ENCODE assay signal across 8 cellular contexts in genomic region chr16:4373356-4373908, GRCh38. TPM values are rescaled to one million over a fixed set of nuclear protein-coding genes. Genes with fewer than 3 reads are reported as not detected.
DNase-seq lines count a peak whose midpoint lies in the region; ATAC-seq and TF ChIP-seq lines count a peak whose summit lies in the region.

No MANE protein-coding gene starts in this region.

- peak overlapping the region; percentile 100 for H3K4me3 ChIP-seq in GM23248
- peak overlapping the region; percentile 77 to 92 for H3K4me3 ChIP-seq in SK-N-SH (ENCODE audit: low read depth in 2 of 2, low read length in 1 of 2)
- H3K4me3 ChIP-seq in skeletal muscle tissue (ENCODE audit: low read length in 3 of 3), result peak overlapping the region; percentile 55 to 63 (median 60)
- no peak overlapping the region for H3K4me3 ChIP-seq in mucosa of descending colon

- H3K4me1 ChIP-seq in GM23248 (ENCODE audit: insufficient read depth) (peaks cover 59% of the 10 kb centered on the region), SK-N-SH (ENCODE audit: control insufficient read depth in 1 of 2, insufficient read depth in 2 of 2, low read depth in 1 of 2, low read length in 1 of 2) (peaks cover 48 to 82% of the 10 kb centered on the region in 2 experiments), foreskin keratinocyte (peaks cover 19% of the 10 kb centered on the region), skeletal muscle tissue (ENCODE audit: control insufficient read depth in 3 of 3, insufficient read depth in 3 of 3, low read length in 3 of 3) (peaks cover 40 to 65% (median 56%) of the 10 kb centered on the region in 3 donors), mucosa of descending colon (ENCODE audit: low read depth) (peaks cover 9% of the 10 kb centered on the region)

- in situ Hi-C loops in GM23248 (cut with MboI), result no loop called here

- intact Hi-C loops in mucosa of descending colon (cut with DNase I, micrococcal nuclease), result no loop called here

- H3K9me3 ChIP-seq in GM23248 (ENCODE audit: low read depth) (no peaks in the 10 kb centered on the region), SK-N-SH (no peaks in the 10 kb centered on the region), skeletal muscle tissue (ENCODE audit: control insufficient read depth in 3 of 3, low read length in 3 of 3) (no peaks in the 10 kb centered on the region), mucosa of descending colon (no peaks in the 10 kb centered on the region)

- peak; percentile 7 for ATAC-seq in foreskin keratinocyte
- ATAC-seq in HG02981 (IDR thresholded peaks at IDR 0.05; ENCODE audit: unreplicated experiment), result no peak
- no peak for ATAC-seq in GM18870 (IDR thresholded peaks at IDR 0.05; ENCODE audit: unreplicated experiment)
- no peak for ATAC-seq in mucosa of descending colon

- H3K9ac ChIP-seq in GM23248 (peak overlapping the region; percentile 99), SK-N-SH (peak overlapping the region; percentile 64), skeletal muscle tissue (ENCODE audit: low read depth in 1 of 3, low read length in 3 of 3) (peak overlapping the region; percentile 38 to 74 (median 43))

- peak overlapping the region; percentile 100 for H3K27ac ChIP-seq in GM23248
- peak overlapping the region; percentile 83 for H3K27ac ChIP-seq in SK-N-SH (ENCODE audit: low read depth in 2 of 2, low read length in 1 of 2)
- no peak overlapping the region for H3K27ac ChIP-seq in foreskin keratinocyte
- H3K27ac ChIP-seq in skeletal muscle tissue (ENCODE audit: low read depth, low read length), result peak overlapping the region; percentile 78

- TF ChIP-seq EP300 in SK-N-SH (IDR thresholded peaks at IDR 0.05; ENCODE audit: borderline replicate concordance in 1 of 2, low read depth in 1 of 2, low read length in 1 of 2), result no peak

- H3K27me3 ChIP-seq in GM23248 (replicated peaks; ENCODE audit: insufficient read depth), result no peaks in the 10 kb centered on the region
- no peaks in the 10 kb centered on the region for H3K27me3 ChIP-seq in SK-N-SH (ENCODE audit: insufficient read depth)
- no peaks in the 10 kb centered on the region for H3K27me3 ChIP-seq in foreskin keratinocyte
- H3K27me3 ChIP-seq in skeletal muscle tissue (ENCODE audit: control insufficient read depth in 3 of 3, insufficient read depth in 3 of 3, low read length in 3 of 3), result no peaks in the 10 kb centered on the region

- no peak for TF ChIP-seq RAD21 in SK-N-SH (IDR thresholded peaks at IDR 0.05; ENCODE audit: low read length)

- H4K20me1 ChIP-seq in GM23248 (ENCODE audit: insufficient read depth) (no peaks in the 10 kb centered on the region), SK-N-SH (ENCODE audit: insufficient read depth) (peaks cover 40% of the 10 kb centered on the region)

- H3K9me2 ChIP-seq in GM23248 (ENCODE audit: insufficient read depth), result no peaks in the 10 kb centered on the region
- H3K9me2 ChIP-seq in SK-N-SH, result no peaks in the 10 kb centered on the region

- no peak for TF ChIP-seq CTCF in SK-N-SH (IDR thresholded peaks at IDR 0.05)
- TF ChIP-seq CTCF in foreskin keratinocyte (conservative IDR thresholded peaks at IDR 0.05), result no peak
- no peak for TF ChIP-seq CTCF in mucosa of descending colon (IDR thresholded peaks at IDR 0.05)

- H3K79me2 ChIP-seq in GM23248 (ENCODE audit: insufficient read depth) (peaks cover 64% of the 10 kb centered on the region), SK-N-SH (ENCODE audit: insufficient read depth) (peaks cover 61% of the 10 kb centered on the region)

- H3F3A ChIP-seq in GM23248 (ENCODE audit: insufficient read depth) (peaks cover 41% of the 10 kb centered on the region), SK-N-SH (replicated peaks; ENCODE audit: insufficient read depth) (peaks cover 20% of the 10 kb centered on the region)

- 2% methylated on average over 8 to 9 of the region's 9 CpGs for WGBS in GM23248 (ENCODE audit: low coverage in 1 of 2, low lambda C conversion rate in 2 of 2, missing lambda C conversion rate in 2 of 2), 2 experiments
- WGBS in SK-N-SH (ENCODE audit: low lambda C conversion rate), result 0% methylated on average over 5 of the region's 9 CpGs

- POLR2A ChIA-PET in SK-N-SH (lab: Yijun Ruan, JAX), result interaction anchor here (0.6 to 3.4 kb wide), 8 partner anchors 8 to 117 kb away, joined by 3 to 28 read pairs (median 4); no protein-coding TSS in a partner anchor

- H2AFZ ChIP-seq in GM23248 (no peak overlapping the region), SK-N-SH (ENCODE audit: low read depth) (no peak overlapping the region)

- CTCF ChIA-PET in SK-N-SH (lab: Yijun Ruan, JAX), result interaction anchor here (0.9 to 32.1 kb wide), 8 partner anchors 8 to 120 kb away, joined by 4 to 558 read pairs (median 7); no protein-coding TSS in a partner anchor

- H3K4me2 ChIP-seq in GM23248 (ENCODE audit: unreplicated experiment), result peak overlapping the region; percentile 97
- H3K4me2 ChIP-seq in SK-N-SH, result peak overlapping the region; percentile 91

- DNase-seq in GM23248, result peak; percentile 67
- peak; percentile 77 for DNase-seq in SK-N-SH
- peak; percentile 39 to 55 for DNase-seq in foreskin keratinocyte
- no peak for DNase-seq in NCI-H526 treated with DMSO at 0.1 percent for 48 hours (lab: John Stamatoyannopoulos, UW)
- no peak for DNase-seq in mucosa of descending colon

- H3K36me3 ChIP-seq in GM23248 (ENCODE audit: low read depth), result no peaks in the 10 kb centered on the region
- H3K36me3 ChIP-seq in SK-N-SH (replicated peaks in 1 of 2; ENCODE audit: control insufficient read depth in 1 of 2, insufficient read depth in 2 of 2, low read length in 1 of 2), result peaks cover 0 to 4% of the 10 kb centered on the region in 2 experiments
- H3K36me3 ChIP-seq in skeletal muscle tissue (ENCODE audit: control insufficient read depth in 3 of 3, insufficient read depth in 3 of 3, low read length in 3 of 3), result no peaks in the 10 kb centered on the region
- H3K36me3 ChIP-seq in mucosa of descending colon (ENCODE audit: low read depth), result no peaks in the 10 kb centered on the region

TF ChIP-seq in SK-N-SH, 30 proteins besides CTCF, POLR2A, EP300 and RAD21:
- peak; percentile 55 for TF ChIP-seq NFIC (IDR thresholded peaks at IDR 0.05; ENCODE audit: borderline replicate concordance)
- peak; percentile 2; the same call in 1 of the 2 replicates for TF ChIP-seq TCF12 (IDR thresholded peaks at IDR 0.05)
- no peak for TF ChIP-seq FOXJ3 (CRISPR knock-in tag; IDR thresholded peaks at IDR 0.05)
- peak; percentile 65; the same call in 1 of the 2 replicates for TF ChIP-seq RXRA (IDR thresholded peaks at IDR 0.05; ENCODE audit: borderline replicate concordance, low read depth)
- no peak for TF ChIP-seq TEAD4 (IDR thresholded peaks at IDR 0.05; ENCODE audit: borderline replicate concordance, insufficient read depth)

RNA-seq across cellular contexts. Expression of gene VASN, which starts 1.8 kb away (rescaled TPM):
- total RNA-seq in GM23248 (2014; rRNA removed; shearing (Covaris generic)), result 223 and 234 TPM in 2 replicates
- polyA plus RNA-seq in GM23248 (2016; fragmentation: Nextera tagmentation; extraction: Ambion mirVana) (160 and 169 TPM in 2 replicates), SK-N-SH (2012; rRNA removed) (11.4 and 37.4 TPM in 2 replicates), foreskin keratinocyte (1.5 and 2.0 TPM in 2 replicates)
- 14.5 and 28.9 TPM in 2 replicates for polyA plus RNA-seq in SK-N-SH (2012; cell fraction: cytosol; rRNA removed)
- 42.9 and 52.9 TPM in 2 replicates for polyA plus RNA-seq in SK-N-SH (2012; cell fraction: nucleus; rRNA removed)
- total RNA-seq in foreskin keratinocyte (1.8 and 2.3 TPM in 2 replicates), skeletal muscle tissue (13.0 TPM), mucosa of descending colon (1 to 10 TPM in 2 of 3 donors, under 1 TPM in 1; 0.93 to 8.4 (median 5.1) TPM)

RNA-seq across cellular contexts. Expression of gene PAM16, which starts 22.3 kb away (rescaled TPM):
- 20.4 and 33.0 TPM in 2 replicates for total RNA-seq in GM23248 (2014; rRNA removed; shearing (Covaris generic))
- 74.5 and 78.9 TPM in 2 replicates for polyA plus RNA-seq in GM23248 (2016; fragmentation: Nextera tagmentation; extraction: Ambion mirVana)
- 96.3 and 96.4 TPM in 2 replicates for polyA plus RNA-seq in SK-N-SH (2012; rRNA removed)
- polyA plus RNA-seq in SK-N-SH (2012; cell fraction: cytosol; rRNA removed), result 52.4 and 75.8 TPM in 2 replicates
- polyA plus RNA-seq in SK-N-SH (2012; cell fraction: nucleus; rRNA removed), result 95.5 and 121 TPM in 2 replicates
- total RNA-seq in foreskin keratinocyte, result 42.8 and 49.2 TPM in 2 replicates
- polyA plus RNA-seq in foreskin keratinocyte, result 73.7 and 76.5 TPM in 2 replicates
- 32.9 TPM for total RNA-seq in skeletal muscle tissue
- total RNA-seq in mucosa of descending colon, result 10 to 100 TPM; 31.9 to 35.8 (median 32.6) TPM

RNA-seq across cellular contexts. Expression of gene CORO7, which starts 43.0 kb away (rescaled TPM):
- total RNA-seq in GM23248 (2014; rRNA removed; shearing (Covaris generic)), result 13.2 and 27.7 TPM in 2 replicates
- polyA plus RNA-seq in GM23248 (2016; fragmentation: Nextera tagmentation; extraction: Ambion mirVana) (5.9 and 7.3 TPM in 2 replicates), SK-N-SH (2012; rRNA removed) (21.9 and 25.8 TPM in 2 replicates), foreskin keratinocyte (17.1 and 17.5 TPM in 2 replicates)
- polyA plus RNA-seq in SK-N-SH (2012; cell fraction: cytosol; rRNA removed), result 6.6 and 7.3 TPM in 2 replicates
- polyA plus RNA-seq in SK-N-SH (2012; cell fraction: nucleus; rRNA removed), result 166 and 305 TPM in 2 replicates
- total RNA-seq in foreskin keratinocyte (22.7 and 24.3 TPM in 2 replicates), skeletal muscle tissue (14.6 TPM), mucosa of descending colon (10 to 100 TPM; 40.0 to 61.2 (median 49.1) TPM)

RNA-seq across cellular contexts. Expression of gene DNAJA3, which starts 52.2 kb away (rescaled TPM):
- 43.9 and 47.2 TPM in 2 replicates for total RNA-seq in GM23248 (2014; rRNA removed; shearing (Covaris generic))
- polyA plus RNA-seq in GM23248 (2016; fragmentation: Nextera tagmentation; extraction: Ambion mirVana) (50.9 and 51.0 TPM in 2 replicates), SK-N-SH (2012; rRNA removed) (48.7 and 52.6 TPM in 2 replicates), foreskin keratinocyte (39.8 and 47.8 TPM in 2 replicates)
- 34.6 and 46.2 TPM in 2 replicates for polyA plus RNA-seq in SK-N-SH (2012; cell fraction: cytosol; rRNA removed)
- polyA plus RNA-seq in SK-N-SH (2012; cell fraction: nucleus; rRNA removed), result 88.0 and 107 TPM in 2 replicates
- total RNA-seq in foreskin keratinocyte (62.4 and 67.4 TPM in 2 replicates), skeletal muscle tissue (35.5 TPM), mucosa of descending colon (10 to 100 TPM; 47.0 to 58.3 (median 54.8) TPM)

RNA-seq across cellular contexts. Expression of gene GLIS2, which starts 57.6 kb away (rescaled TPM):
- 2.9 and 3.2 TPM in 2 replicates for total RNA-seq in GM23248 (2014; rRNA removed; shearing (Covaris generic))
- polyA plus RNA-seq in GM23248 (2016; fragmentation: Nextera tagmentation; extraction: Ambion mirVana) (6.8 and 7.3 TPM in 2 replicates), SK-N-SH (2012; rRNA removed) (3.3 and 6.5 TPM in 2 replicates), foreskin keratinocyte (9.5 TPM in 2 replicates)
- polyA plus RNA-seq in SK-N-SH (2012; cell fraction: cytosol; rRNA removed), result 3.5 and 5.8 TPM in 2 replicates
- polyA plus RNA-seq in SK-N-SH (2012; cell fraction: nucleus; rRNA removed), result 18.3 and 22.6 TPM in 2 replicates
- total RNA-seq in foreskin keratinocyte (5.0 and 5.3 TPM in 2 replicates), skeletal muscle tissue (4.2 TPM), mucosa of descending colon (10 to 100 TPM in 1 of 3 donors, 1 to 10 TPM in 2; 1.7 to 21.1 (median 2.9) TPM)

Comparison
In these comparisons a context has a peak if more than half of its experiments do, and no peak if none do; other contexts are left out.
1. DNase-seq: peak in GM23248 (single experiment), SK-N-SH (single experiment) and foreskin keratinocyte (2 of 2); none in NCI-H526 treated with DMSO at 0.1 percent for 48 hours (single experiment) and mucosa of descending colon (0 of 3).
2. H3K9ac ChIP-seq: peak in every context shown above with its lines; median percentile 99 in GM23248; 64 in SK-N-SH; 43 in skeletal muscle tissue.
3. RNA of gene VASN, which starts 1.8 kb away (total RNA-seq): 223 to 234 TPM in GM23248; 13.0 TPM in skeletal muscle tissue (single experiment), 0.93 to 8.4 TPM in mucosa of descending colon and 1.8 to 2.3 TPM in foreskin keratinocyte; every median in the first group is over 10 times any median in the second.